Comparison of ENCODE assay signal across 10 cellular contexts in genomic region chr13:46182491-46182877, GRCh38. TPM values are rescaled to one million over a fixed set of nuclear protein-coding genes. Genes with fewer than 3 reads are reported as not detected.
A peak's percentile ranks its signal among the peaks of the same experiment; 100 is the strongest.
DNase-seq lines count a peak whose midpoint lies in the region; ATAC-seq and TF ChIP-seq lines count a peak whose summit lies in the region.
"Had no signal": no experiment of that assay in that cellular context is flagged by ENCODE, and none has a peak within 500 bp of the region (broad histone marks: within the 10 kb centered on the region; RNA-seq: fewer than 3 reads in every experiment).

No MANE protein-coding gene starts in this region.

- peak overlapping the region; percentile 95 for H3K4me3 Mint-ChIP-seq in T-helper 2 cell treated with Interferon-gamma antibody and Interleukin-4, amounts not matched to agents 5 μg/mL and 100 μg/mL, for 36 hours
- peak overlapping the region; percentile 96 for H3K4me3 Mint-ChIP-seq in activated CD4-positive, alpha-beta memory T cell treated with anti-CD3 and anti-CD28 coated beads, Interleukin-2, amount 10 ng/mL, durations not matched to agents 7 days and 5 days
- peak overlapping the region; percentile 89 for H3K4me3 Mint-ChIP-seq in stimulated activated effector memory CD8-positive, alpha-beta T cell treated with anti-CD3 and anti-CD28 coated beads, Interleukin-12 subunit alpha, Interleukin-12 subunit beta, amount 100 ng/mL, for 72 hours

- in situ Hi-C loops in GM13976 (cut with MboI; ENCODE audit: low sequenced_read_pairs, unreplicated experiment) = no loop called here

- H3K4me1 Mint-ChIP-seq in T-helper 2 cell treated with Interferon-gamma antibody and Interleukin-4, amounts not matched to agents 5 μg/mL and 100 μg/mL, for 36 hours (ENCODE audit: low read depth) = peaks cover 44% of the 10 kb centered on the region
- peaks cover 50% of the 10 kb centered on the region for H3K4me1 Mint-ChIP-seq in activated CD4-positive, alpha-beta memory T cell treated with anti-CD3 and anti-CD28 coated beads, Interleukin-2, amount 10 ng/mL, durations not matched to agents 7 days and 5 days
- peaks cover 44% of the 10 kb centered on the region for H3K4me1 Mint-ChIP-seq in stimulated activated effector memory CD8-positive, alpha-beta T cell treated with anti-CD3 and anti-CD28 coated beads, Interleukin-12 subunit alpha, Interleukin-12 subunit beta, amount 100 ng/mL, for 72 hours

- H3K9me3 Mint-ChIP-seq in T-helper 2 cell treated with Interferon-gamma antibody and Interleukin-4, amounts not matched to agents 5 μg/mL and 100 μg/mL, for 36 hours = no peaks in the 10 kb centered on the region
- no peaks in the 10 kb centered on the region for H3K9me3 Mint-ChIP-seq in activated CD4-positive, alpha-beta memory T cell treated with anti-CD3 and anti-CD28 coated beads, Interleukin-2, amount 10 ng/mL, durations not matched to agents 7 days and 5 days
- no peaks in the 10 kb centered on the region for H3K9me3 Mint-ChIP-seq in stimulated activated effector memory CD8-positive, alpha-beta T cell treated with anti-CD3 and anti-CD28 coated beads, Interleukin-12 subunit alpha, Interleukin-12 subunit beta, amount 100 ng/mL, for 72 hours

- H4K20me1 ChIP-seq in smooth muscle cell (ENCODE audit: low read depth) = no peaks in the 10 kb centered on the region

- H3K36me3 Mint-ChIP-seq in T-helper 2 cell treated with Interferon-gamma antibody and Interleukin-4, amounts not matched to agents 5 μg/mL and 100 μg/mL, for 36 hours (ENCODE audit: low read depth) = peaks cover 34% of the 10 kb centered on the region
- peaks cover 40% of the 10 kb centered on the region for H3K36me3 Mint-ChIP-seq in activated CD4-positive, alpha-beta memory T cell treated with anti-CD3 and anti-CD28 coated beads, Interleukin-2, amount 10 ng/mL, durations not matched to agents 7 days and 5 days (ENCODE audit: low read depth)
- H3K36me3 Mint-ChIP-seq in stimulated activated effector memory CD8-positive, alpha-beta T cell treated with anti-CD3 and anti-CD28 coated beads, Interleukin-12 subunit alpha, Interleukin-12 subunit beta, amount 100 ng/mL, for 72 hours = peaks cover 51% of the 10 kb centered on the region

- H3K27ac ChIP-seq in smooth muscle cell (ENCODE audit: low read depth) = no peak overlapping the region
- H3K27ac ChIP-seq: RWPE1 had no signal

- CTCF ChIA-PET in activated CD4-positive, alpha-beta memory T cell treated with anti-CD3 and anti-CD28 coated beads, Interleukin-2, amount 10 ng/mL, durations not matched to agents 7 days and 5 days (lab: Charles Lee) = interaction anchor here (0.6 to 4.0 kb wide), 8 partner anchors 11 to 1982 kb away, joined by 3 to 34 read pairs (median 4); no protein-coding TSS in a partner anchor

- no peak overlapping the region for H3K9ac ChIP-seq in smooth muscle cell (ENCODE audit: low read depth)

- no peak for TF ChIP-seq CTCF in GM13976 (IDR thresholded peaks at IDR 0.05; ENCODE audit: borderline replicate concordance, control extremely low read depth, extremely low read depth, insufficient read depth, missing control alignments)
- TF ChIP-seq CTCF in smooth muscle cell (IDR thresholded peaks at IDR 0.05; ENCODE audit: borderline replicate concordance, insufficient read depth, poor library complexity, severe bottlenecking) = no peak

- peak overlapping the region; percentile 99 for H3K27ac Mint-ChIP-seq in T-helper 2 cell treated with Interferon-gamma antibody and Interleukin-4, amounts not matched to agents 5 μg/mL and 100 μg/mL, for 36 hours
- peak overlapping the region; percentile 99 for H3K27ac Mint-ChIP-seq in activated CD4-positive, alpha-beta memory T cell treated with anti-CD3 and anti-CD28 coated beads, Interleukin-2, amount 10 ng/mL, durations not matched to agents 7 days and 5 days
- peak overlapping the region; percentile 77 for H3K27ac Mint-ChIP-seq in stimulated activated effector memory CD8-positive, alpha-beta T cell treated with anti-CD3 and anti-CD28 coated beads, Interleukin-12 subunit alpha, Interleukin-12 subunit beta, amount 100 ng/mL, for 72 hours

- no peak for DNase-seq in T-helper 2 cell treated with Interferon-gamma antibody and Interleukin-4, amounts not matched to agents 5 μg/mL and 100 μg/mL, for 36 hours (ENCODE audit: low spot score)
- DNase-seq in T-helper 2 cell (no peak), GM13976 (ENCODE audit: low spot score) (no peak), smooth muscle cell (lab: John Stamatoyannopoulos, UW; ENCODE audit: unreplicated experiment) (no peak)
- no peak for DNase-seq in activated CD4-positive, alpha-beta memory T cell treated with anti-CD3 and anti-CD28 coated beads, Interleukin-2, amount 10 ng/mL, durations not matched to agents 7 days and 5 days
- DNase-seq in stimulated activated effector memory CD8-positive, alpha-beta T cell treated with anti-CD3 and anti-CD28 coated beads, Interleukin-12 subunit alpha, Interleukin-12 subunit beta, amount 100 ng/mL, for 72 hours (ENCODE audit: low spot score in 2 of 2) = no peak

- POLR2A ChIA-PET in activated CD4-positive, alpha-beta memory T cell treated with anti-CD3 and anti-CD28 coated beads, Interleukin-2, amount 10 ng/mL, durations not matched to agents 7 days and 5 days (lab: Charles Lee) = interaction anchor here (0.8 to 14.9 kb wide), 16 partner anchors 10 to 130 kb away, joined by 3 to 552 read pairs (median 4); partner anchors contain the start of genes LRRC63 and ZC3H13

- ATAC-seq in HG02759 (IDR thresholded peaks at IDR 0.05; ENCODE audit: unreplicated experiment) (peak; percentile 7), GM21717 (IDR thresholded peaks at IDR 0.05; ENCODE audit: unreplicated experiment) (no peak)
- no peak for ATAC-seq in stimulated activated effector memory CD8-positive, alpha-beta T cell treated with anti-CD3 and anti-CD28 coated beads, Interleukin-12 subunit alpha, Interleukin-12 subunit beta, amount 100 ng/mL, for 72 hours

- H3F3A ChIP-seq in smooth muscle cell (ENCODE audit: low read depth) = no peaks in the 10 kb centered on the region

- no peak overlapping the region for H3K4me3 ChIP-seq in smooth muscle cell

- no peaks in the 10 kb centered on the region for H3K36me3 ChIP-seq in smooth muscle cell (ENCODE audit: low read depth)

- no peak overlapping the region for H2AFZ ChIP-seq in smooth muscle cell (ENCODE audit: low read depth)

- H3K27me3 ChIP-seq in smooth muscle cell (ENCODE audit: low read depth) = no peaks in the 10 kb centered on the region

- H3K4me1 ChIP-seq in smooth muscle cell (ENCODE audit: low read depth) = no peaks in the 10 kb centered on the region

- no peaks in the 10 kb centered on the region for H3K27me3 Mint-ChIP-seq in T-helper 2 cell treated with Interferon-gamma antibody and Interleukin-4, amounts not matched to agents 5 μg/mL and 100 μg/mL, for 36 hours (ENCODE audit: low read depth)
- no peaks in the 10 kb centered on the region for H3K27me3 Mint-ChIP-seq in activated CD4-positive, alpha-beta memory T cell treated with anti-CD3 and anti-CD28 coated beads, Interleukin-2, amount 10 ng/mL, durations not matched to agents 7 days and 5 days

- H3K9me3 ChIP-seq in smooth muscle cell (replicated peaks; ENCODE audit: low read depth) = no peaks in the 10 kb centered on the region

- WGBS in smooth muscle cell (ENCODE audit: low lambda C conversion rate) = 86% methylated on average over 2 of the region's 2 CpGs

- no peak overlapping the region for H3K4me2 ChIP-seq in smooth muscle cell

- H3K79me2 ChIP-seq in smooth muscle cell (ENCODE audit: low read depth) = no peaks in the 10 kb centered on the region

RNA-seq across cellular contexts. Expression of gene LCP1, which starts 0.5 kb away (rescaled TPM):
- total RNA-seq in activated CD4-positive, alpha-beta memory T cell treated with anti-CD3 and anti-CD28 coated beads, Interleukin-2, amount 10 ng/mL, durations not matched to agents 7 days and 5 days = 1,000 to 10,000 TPM; 1,272 to 1,280 TPM
- 38.7 and 62.4 TPM in 2 replicates for total RNA-seq in smooth muscle cell
- polyA plus RNA-seq in smooth muscle cell = 7.6 and 29.1 TPM in 2 replicates
- polyA plus RNA-seq: AG04450 had no signal

RNA-seq across cellular contexts. Expression of gene LRRC63, which starts 29.2 kb away (rescaled TPM):
- 1 to 10 TPM in 1 of 2 experiments, under 1 TPM in 1; 0.83 to 1.1 TPM for total RNA-seq in activated CD4-positive, alpha-beta memory T cell treated with anti-CD3 and anti-CD28 coated beads, Interleukin-2, amount 10 ng/mL, durations not matched to agents 7 days and 5 days
- total RNA-seq in smooth muscle cell = 0.09 TPM in 1 of 2 replicates, not detected in the other
- polyA plus RNA-seq in smooth muscle cell = 0.16 and 0.18 TPM in 2 replicates
- polyA plus RNA-seq: AG04450 had no signal

Comparison
In these comparisons a context has a peak if more than half of its experiments do, and no peak if none do; other contexts are left out.
1. RNA of gene LCP1, which starts 0.5 kb away (total RNA-seq): 1,272 to 1,280 TPM in activated CD4-positive, alpha-beta memory T cell treated with anti-CD3 and anti-CD28 coated beads, Interleukin-2, amount 10 ng/mL, durations not matched to agents 7 days and 5 days; 38.7 to 62.4 TPM in smooth muscle cell; every median in the first group is over 10 times any median in the second.
2. Peak in every context shown above with its lines, with median percentiles within 50 percentile points of each other: H3K27ac Mint-ChIP-seq and H3K4me3 Mint-ChIP-seq.